8 cellular contexts compared by ENCODE assay signal in genomic region chr17:59846391-59847165, GRCh38. TPM values are rescaled to one million over a fixed set of nuclear protein-coding genes. Genes with fewer than 3 reads are reported as not detected.
A peak's percentile ranks its signal among the peaks of the same experiment; 100 is the strongest.
DNase-seq lines count a peak whose midpoint lies in the region; ATAC-seq and TF ChIP-seq lines count a peak whose summit lies in the region.

No MANE protein-coding gene starts in this region.

- H3K27ac ChIP-seq in OCI-LY3 (ENCODE audit: low read length) (peak overlapping the region; percentile 99), uterus (peak overlapping the region; percentile 94 to 97)

- H3K27me3 ChIP-seq in OCI-LY3 (ENCODE audit: low read depth, low read length) (no peaks in the 10 kb centered on the region), uterus (no peaks in the 10 kb centered on the region)

- no peaks in the 10 kb centered on the region for H4K20me1 ChIP-seq in OCI-LY3 (ENCODE audit: insufficient read depth, low read length)

- peak overlapping the region; percentile 100 for H3K27ac Mint-ChIP-seq in activated naive CD4-positive, alpha-beta T cell treated with anti-CD3 and anti-CD28 coated beads for 36 hours

- H3K9me3 ChIP-seq in OCI-LY3 (ENCODE audit: insufficient read depth, low read length) (no peaks in the 10 kb centered on the region), uterus (no peaks in the 10 kb centered on the region)

- peaks cover 21% of the 10 kb centered on the region for H3K36me3 Mint-ChIP-seq in activated naive CD4-positive, alpha-beta T cell treated with anti-CD3 and anti-CD28 coated beads for 36 hours (ENCODE audit: low read depth)

- H3K36me3 ChIP-seq in OCI-LY3 (replicated peaks; ENCODE audit: low read depth, low read length): peaks cover 3% of the 10 kb centered on the region
- no peaks in the 10 kb centered on the region for H3K36me3 ChIP-seq in uterus

- CTCF ChIA-PET in activated naive CD4-positive, alpha-beta T cell treated with anti-CD3 and anti-CD28 coated beads for 36 hours (lab: Charles Lee): interaction anchor here (0.6 to 5.1 kb wide), 9 partner anchors 11 to 101 kb away, joined by 3 to 49 read pairs (median 4); no protein-coding TSS in a partner anchor

- no peaks in the 10 kb centered on the region for H3K27me3 Mint-ChIP-seq in activated naive CD4-positive, alpha-beta T cell treated with anti-CD3 and anti-CD28 coated beads for 36 hours (ENCODE audit: low read depth)

- H3K4me3 Mint-ChIP-seq in activated naive CD4-positive, alpha-beta T cell treated with anti-CD3 and anti-CD28 coated beads for 36 hours: peak overlapping the region; percentile 28

- TF ChIP-seq CTCF in OCI-LY3 (IDR thresholded peaks at IDR 0.05; ENCODE audit: low read depth, low read length) (no peak), uterus (IDR thresholded peaks at IDR 0.05) (no peak)

- peak; percentile 44 for ATAC-seq in HG02938 (IDR thresholded peaks at IDR 0.05; ENCODE audit: unreplicated experiment)

- peak overlapping the region; percentile 75 for H3K4me2 ChIP-seq in OCI-LY3 (ENCODE audit: low read length)

- H3K4me1 ChIP-seq in OCI-LY3 (ENCODE audit: low read length) (peaks cover 85% of the 10 kb centered on the region), uterus (peaks cover 13 to 19% of the 10 kb centered on the region in 2 donors)

- peaks cover 7% of the 10 kb centered on the region for H3K79me2 ChIP-seq in OCI-LY3 (ENCODE audit: low read length)

- peak overlapping the region; percentile 88 for H3K9ac ChIP-seq in OCI-LY3 (ENCODE audit: low read length)

- H3K9me3 Mint-ChIP-seq in activated naive CD4-positive, alpha-beta T cell treated with anti-CD3 and anti-CD28 coated beads for 36 hours: no peaks in the 10 kb centered on the region

- H3K4me3 ChIP-seq in OCI-LY3 (ENCODE audit: low read length) (peak overlapping the region; percentile 62), uterus (peak overlapping the region in 1 of 2 donors; percentile 16)

- H3K4me1 Mint-ChIP-seq in activated naive CD4-positive, alpha-beta T cell treated with anti-CD3 and anti-CD28 coated beads for 36 hours (ENCODE audit: low read depth): peaks cover 76% of the 10 kb centered on the region

- H2AFZ ChIP-seq in OCI-LY3 (ENCODE audit: low read depth, low read length): no peak overlapping the region

- intact Hi-C loops in activated naive CD4-positive, alpha-beta T cell treated with anti-CD3 and anti-CD28 coated beads for 36 hours (cut with micrococcal nuclease): loop anchor here (1.0 to 5.0 kb wide), 2 partner anchors 92 to 229 kb away; partner anchors contain the start of gene CLTC
- intact Hi-C loops in uterus (cut with DNase I; ENCODE audit: low total_unique reads): no loop called here

- peak; percentile 53 for DNase-seq in activated naive CD4-positive, alpha-beta T cell treated with anti-CD3 and anti-CD28 coated beads for 36 hours
- DNase-seq in activated naive CD4-positive, alpha-beta T cell treated with Interleukin-2 at 50 U/mL for 16 hours: no peak
- DNase-seq in cerebellar cortex (ENCODE audit: low spot score): peak; percentile 62
- DNase-seq in medulla oblongata (ENCODE audit: extremely low spot score): peak; percentile 49
- peak; percentile 69 to 91 for DNase-seq in uterus
- no peak for DNase-seq in stimulated activated CD4-positive, alpha-beta T cell treated with anti-CD3 and anti-CD28 coated beads, Interleukin-12 subunit alpha, Interleukin-12 subunit beta, amount 100 ng/mL, for 4 hours

- no peak for TF ChIP-seq POLR2A in uterus (IDR thresholded peaks at IDR 0.05)

RNA-seq across cellular contexts. Expression of gene TUBD1, which starts 46.2 kb away (rescaled TPM):
- 10 to 100 TPM; 15.2 to 15.4 TPM for total RNA-seq in activated naive CD4-positive, alpha-beta T cell treated with anti-CD3 and anti-CD28 coated beads for 36 hours
- total RNA-seq in uterus: 10 to 100 TPM in 3 of 4 donors, 1 to 10 TPM in 1; 7.7 to 62.9 (median 18.7) TPM

RNA-seq across cellular contexts. Expression of gene RPS6KB1, which starts 46.3 kb away (rescaled TPM):
- total RNA-seq in activated naive CD4-positive, alpha-beta T cell treated with anti-CD3 and anti-CD28 coated beads for 36 hours: 10 to 100 TPM; 42.1 to 48.5 TPM
- 10 to 100 TPM; 19.2 to 86.2 (median 55.8) TPM for total RNA-seq in uterus

Comparison
In these comparisons a context has a peak if more than half of its experiments do, and no peak if none do; other contexts are left out.
1. DNase-seq: peak in activated naive CD4-positive, alpha-beta T cell treated with anti-CD3 and anti-CD28 coated beads for 36 hours (single experiment), cerebellar cortex (single experiment), medulla oblongata (single experiment) and uterus (2 of 2); none in activated naive CD4-positive, alpha-beta T cell treated with Interleukin-2 at 50 U/mL for 16 hours (single experiment) and stimulated activated CD4-positive, alpha-beta T cell treated with anti-CD3 and anti-CD28 coated beads, Interleukin-12 subunit alpha, Interleukin-12 subunit beta, amount 100 ng/mL, for 4 hours (single experiment).